ENCODE assay signal across 9 cellular contexts in the genomic region with DNA sequence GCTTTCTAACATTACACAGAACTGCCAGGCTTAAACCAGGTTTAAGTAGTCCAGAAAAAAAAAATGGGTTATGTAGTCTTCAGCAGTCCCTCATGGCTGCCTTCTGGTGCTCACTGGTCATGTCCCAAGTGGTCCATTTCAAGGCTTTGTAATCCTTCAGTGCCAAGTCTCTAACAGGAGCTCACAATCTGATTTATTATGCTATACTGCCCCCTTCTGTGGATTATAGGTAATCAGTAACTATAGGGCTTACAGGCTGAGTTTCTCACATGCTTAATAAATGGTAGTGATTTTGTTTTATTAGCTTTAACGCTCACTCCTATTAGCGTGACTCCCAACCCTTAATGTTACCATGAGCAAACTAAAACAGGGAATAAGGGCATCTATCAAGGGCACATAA.
DNase-seq lines count a peak whose midpoint lies in the region; ATAC-seq and TF ChIP-seq lines count a peak whose summit lies in the region.
"Had no signal": no experiment of that assay in that cellular context is flagged by ENCODE, and none has a peak within 500 bp of the region (broad histone marks: within the 10 kb centered on the region; RNA-seq: fewer than 3 reads in every experiment).

No MANE protein-coding gene starts in this region.

- no peak overlapping the region for H3K4me3 ChIP-seq in body of pancreas

- H3K27ac Mint-ChIP-seq in stimulated activated effector memory CD8-positive, alpha-beta T cell treated with anti-CD3 and anti-CD28 coated beads, Interleukin-12 subunit alpha, Interleukin-12 subunit beta, amount 100 ng/mL, for 72 hours: no peak overlapping the region

- no peak for TF ChIP-seq POLR2A in body of pancreas (IDR thresholded peaks at IDR 0.05)

- peak; percentile 1 for DNase-seq in NCI-H510A treated with DMSO at 0.1 percent for 48 hours (lab: John Stamatoyannopoulos, UW)
- no peak for DNase-seq in NCI-H510A (lab: John Stamatoyannopoulos, UW)
- DNase-seq in SIG-M5 treated with dmso at 0.1 percent for 504 hours (lab: John Stamatoyannopoulos, UW; ENCODE audit: unreplicated experiment): peak; percentile 45
- peak; percentile 6 for DNase-seq in hepatic stellate cell (ENCODE audit: low spot score)
- DNase-seq in body of pancreas: no peak
- no peak for DNase-seq in stimulated activated effector memory CD8-positive, alpha-beta T cell treated with anti-CD3 and anti-CD28 coated beads, Interleukin-12 subunit alpha, Interleukin-12 subunit beta, amount 100 ng/mL, for 72 hours (ENCODE audit: low spot score in 2 of 2)

- no peaks in the 10 kb centered on the region for H3K27me3 ChIP-seq in body of pancreas

- no peaks in the 10 kb centered on the region for H3K9me3 ChIP-seq in body of pancreas
- H3K9me3 ChIP-seq: Caco-2 had no signal

- no peaks in the 10 kb centered on the region for H3K36me3 Mint-ChIP-seq in stimulated activated effector memory CD8-positive, alpha-beta T cell treated with anti-CD3 and anti-CD28 coated beads, Interleukin-12 subunit alpha, Interleukin-12 subunit beta, amount 100 ng/mL, for 72 hours

- intact Hi-C loops in body of pancreas (cut with DNase I): no loop called here

- H3K4me1 Mint-ChIP-seq in stimulated activated effector memory CD8-positive, alpha-beta T cell treated with anti-CD3 and anti-CD28 coated beads, Interleukin-12 subunit alpha, Interleukin-12 subunit beta, amount 100 ng/mL, for 72 hours: no peaks in the 10 kb centered on the region

- no peak overlapping the region for H3K4me3 Mint-ChIP-seq in stimulated activated effector memory CD8-positive, alpha-beta T cell treated with anti-CD3 and anti-CD28 coated beads, Interleukin-12 subunit alpha, Interleukin-12 subunit beta, amount 100 ng/mL, for 72 hours

- no peaks in the 10 kb centered on the region for H3K36me3 ChIP-seq in body of pancreas (replicated peaks in 1 of 2; ENCODE audit: insufficient read depth in 1 of 2, low read depth in 2 of 2)

- TF ChIP-seq CTCF in body of pancreas (IDR thresholded peaks at IDR 0.05): peak in 2 of 7 experiments; percentile 40 to 42

- no peak overlapping the region for H3K27ac ChIP-seq in body of pancreas

- no peaks in the 10 kb centered on the region for H3K4me1 ChIP-seq in body of pancreas
- H3K4me1 ChIP-seq: Caco-2 had no signal

- ATAC-seq in HG02938 (IDR thresholded peaks at IDR 0.05; ENCODE audit: unreplicated experiment): peak; percentile 60
- ATAC-seq in body of pancreas: no peak
- no peak for ATAC-seq in stimulated activated effector memory CD8-positive, alpha-beta T cell treated with anti-CD3 and anti-CD28 coated beads, Interleukin-12 subunit alpha, Interleukin-12 subunit beta, amount 100 ng/mL, for 72 hours
- ATAC-seq in HG03457 (IDR thresholded peaks at IDR 0.05; ENCODE audit: unreplicated experiment): no peak

- no peaks in the 10 kb centered on the region for H3K9me3 Mint-ChIP-seq in stimulated activated effector memory CD8-positive, alpha-beta T cell treated with anti-CD3 and anti-CD28 coated beads, Interleukin-12 subunit alpha, Interleukin-12 subunit beta, amount 100 ng/mL, for 72 hours

- 11% methylated on average over 2 of the region's 2 CpGs for WGBS in body of pancreas, 2 donors

Comparison
In these comparisons a context has a peak if more than half of its experiments do, and no peak if none do; other contexts are left out.
1. DNase-seq: peak in NCI-H510A treated with DMSO at 0.1 percent for 48 hours (single experiment), SIG-M5 treated with dmso at 0.1 percent for 504 hours (single experiment) and hepatic stellate cell (single experiment); none in NCI-H510A (single experiment), body of pancreas (0 of 4) and stimulated activated effector memory CD8-positive, alpha-beta T cell treated with anti-CD3 and anti-CD28 coated beads, Interleukin-12 subunit alpha, Interleukin-12 subunit beta, amount 100 ng/mL, for 72 hours (0 of 2).